1 cellular context compared by ENCODE assay signal in the genomic region with DNA sequence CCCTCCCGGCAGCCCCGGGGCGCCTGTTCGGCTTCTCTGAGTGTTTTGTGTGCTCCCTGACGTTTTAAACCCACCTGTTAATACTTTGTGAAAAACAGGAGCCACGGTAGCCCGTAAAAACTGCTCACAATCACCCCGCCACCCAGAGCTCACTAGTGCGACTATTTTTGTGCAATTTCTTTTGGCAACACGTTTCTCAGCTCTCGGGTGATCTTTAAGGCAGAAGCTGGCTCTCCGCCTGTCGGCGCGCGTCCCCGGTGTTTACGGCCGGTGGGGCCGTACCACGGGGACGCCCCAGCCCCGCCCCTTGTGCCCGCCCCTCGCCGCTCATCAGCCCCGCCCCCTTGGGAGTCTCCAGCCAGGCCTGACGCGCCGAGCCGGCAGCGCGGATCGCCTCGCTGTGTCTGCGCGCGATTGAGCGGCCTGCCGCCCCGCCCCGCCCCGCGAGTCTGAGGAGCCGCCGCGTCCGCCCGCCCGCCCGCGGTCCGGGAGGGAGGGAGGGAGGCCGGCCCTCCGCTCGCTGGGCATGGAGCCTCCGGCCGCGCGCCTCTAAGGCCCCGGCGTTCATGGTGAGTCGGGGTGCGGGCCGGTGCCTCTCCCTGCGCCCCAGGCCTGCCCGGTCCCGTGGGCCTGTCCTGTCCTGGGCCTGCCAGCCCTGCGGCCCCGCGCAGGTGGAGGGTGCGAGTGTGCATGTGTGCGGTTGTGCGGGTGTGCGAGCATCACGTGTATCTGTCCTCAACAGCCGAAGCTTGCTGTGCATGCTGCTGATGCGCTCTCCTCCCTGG.
TF ChIP-seq lines count a peak whose summit lies in the region.

No MANE protein-coding gene starts in this region.

TF ChIP-seq in HepG2, 621 proteins besides CTCF, POLR2A, EP300 and RAD21 (continued from another document and continues in another):
- TF ChIP-seq, protein P1, sequence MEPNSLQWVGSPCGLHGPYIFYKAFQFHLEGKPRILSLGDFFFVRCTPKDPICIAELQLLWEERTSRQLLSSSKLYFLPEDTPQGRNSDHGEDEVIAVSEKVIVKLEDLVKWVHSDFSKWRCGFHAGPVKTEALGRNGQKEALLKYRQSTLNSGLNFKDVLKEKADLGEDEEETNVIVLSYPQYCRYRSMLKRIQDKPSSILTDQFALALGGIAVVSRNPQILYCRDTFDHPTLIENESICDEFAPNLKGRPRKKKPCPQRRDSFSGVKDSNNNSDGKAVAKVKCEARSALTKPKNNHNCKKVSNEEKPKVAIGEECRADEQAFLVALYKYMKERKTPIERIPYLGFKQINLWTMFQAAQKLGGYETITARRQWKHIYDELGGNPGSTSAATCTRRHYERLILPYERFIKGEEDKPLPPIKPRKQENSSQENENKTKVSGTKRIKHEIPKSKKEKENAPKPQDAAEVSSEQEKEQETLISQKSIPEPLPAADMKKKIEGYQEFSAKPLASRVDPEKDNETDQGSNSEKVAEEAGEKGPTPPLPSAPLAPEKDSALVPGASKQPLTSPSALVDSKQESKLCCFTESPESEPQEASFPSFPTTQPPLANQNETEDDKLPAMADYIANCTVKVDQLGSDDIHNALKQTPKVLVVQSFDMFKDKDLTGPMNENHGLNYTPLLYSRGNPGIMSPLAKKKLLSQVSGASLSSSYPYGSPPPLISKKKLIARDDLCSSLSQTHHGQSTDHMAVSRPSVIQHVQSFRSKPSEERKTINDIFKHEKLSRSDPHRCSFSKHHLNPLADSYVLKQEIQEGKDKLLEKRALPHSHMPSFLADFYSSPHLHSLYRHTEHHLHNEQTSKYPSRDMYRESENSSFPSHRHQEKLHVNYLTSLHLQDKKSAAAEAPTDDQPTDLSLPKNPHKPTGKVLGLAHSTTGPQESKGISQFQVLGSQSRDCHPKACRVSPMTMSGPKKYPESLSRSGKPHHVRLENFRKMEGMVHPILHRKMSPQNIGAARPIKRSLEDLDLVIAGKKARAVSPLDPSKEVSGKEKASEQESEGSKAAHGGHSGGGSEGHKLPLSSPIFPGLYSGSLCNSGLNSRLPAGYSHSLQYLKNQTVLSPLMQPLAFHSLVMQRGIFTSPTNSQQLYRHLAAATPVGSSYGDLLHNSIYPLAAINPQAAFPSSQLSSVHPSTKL (CRISPR knock-in tag; IDR thresholded peaks at IDR 0.05), result no peak; the same call in 1 of the 2 replicates
- TF ChIP-seq ZNF891 (CRISPR knock-in tag; IDR thresholded peaks at IDR 0.05), result no peak
- no peak for TF ChIP-seq ZNF569 (CRISPR knock-in tag; IDR thresholded peaks at IDR 0.05; ENCODE audit: borderline replicate concordance)
- 0 out of 2 replicates have a peak, but pooled peaks have one; percentile 17 for TF ChIP-seq GLI4 (CRISPR knock-in tag; IDR thresholded peaks at IDR 0.05; ENCODE audit: borderline replicate concordance)
- TF ChIP-seq KDM3A (CRISPR knock-in tag; IDR thresholded peaks at IDR 0.05; ENCODE audit: low read depth), result peak; percentile 55; the same call in 1 of the 2 replicates
- no peak for TF ChIP-seq ZNF652 (CRISPR knock-in tag; IDR thresholded peaks at IDR 0.05; ENCODE audit: borderline replicate concordance, low read depth)
- TF ChIP-seq, protein P2, sequence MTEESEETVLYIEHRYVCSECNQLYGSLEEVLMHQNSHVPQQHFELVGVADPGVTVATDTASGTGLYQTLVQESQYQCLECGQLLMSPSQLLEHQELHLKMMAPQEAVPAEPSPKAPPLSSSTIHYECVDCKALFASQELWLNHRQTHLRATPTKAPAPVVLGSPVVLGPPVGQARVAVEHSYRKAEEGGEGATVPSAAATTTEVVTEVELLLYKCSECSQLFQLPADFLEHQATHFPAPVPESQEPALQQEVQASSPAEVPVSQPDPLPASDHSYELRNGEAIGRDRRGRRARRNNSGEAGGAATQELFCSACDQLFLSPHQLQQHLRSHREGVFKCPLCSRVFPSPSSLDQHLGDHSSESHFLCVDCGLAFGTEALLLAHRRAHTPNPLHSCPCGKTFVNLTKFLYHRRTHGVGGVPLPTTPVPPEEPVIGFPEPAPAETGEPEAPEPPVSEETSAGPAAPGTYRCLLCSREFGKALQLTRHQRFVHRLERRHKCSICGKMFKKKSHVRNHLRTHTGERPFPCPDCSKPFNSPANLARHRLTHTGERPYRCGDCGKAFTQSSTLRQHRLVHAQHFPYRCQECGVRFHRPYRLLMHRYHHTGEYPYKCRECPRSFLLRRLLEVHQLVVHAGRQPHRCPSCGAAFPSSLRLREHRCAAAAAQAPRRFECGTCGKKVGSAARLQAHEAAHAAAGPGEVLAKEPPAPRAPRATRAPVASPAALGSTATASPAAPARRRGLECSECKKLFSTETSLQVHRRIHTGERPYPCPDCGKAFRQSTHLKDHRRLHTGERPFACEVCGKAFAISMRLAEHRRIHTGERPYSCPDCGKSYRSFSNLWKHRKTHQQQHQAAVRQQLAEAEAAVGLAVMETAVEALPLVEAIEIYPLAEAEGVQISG (CRISPR knock-in tag; IDR thresholded peaks at IDR 0.05), result no peak; the same call in 1 of the 2 replicates
- TF ChIP-seq, protein P3, sequence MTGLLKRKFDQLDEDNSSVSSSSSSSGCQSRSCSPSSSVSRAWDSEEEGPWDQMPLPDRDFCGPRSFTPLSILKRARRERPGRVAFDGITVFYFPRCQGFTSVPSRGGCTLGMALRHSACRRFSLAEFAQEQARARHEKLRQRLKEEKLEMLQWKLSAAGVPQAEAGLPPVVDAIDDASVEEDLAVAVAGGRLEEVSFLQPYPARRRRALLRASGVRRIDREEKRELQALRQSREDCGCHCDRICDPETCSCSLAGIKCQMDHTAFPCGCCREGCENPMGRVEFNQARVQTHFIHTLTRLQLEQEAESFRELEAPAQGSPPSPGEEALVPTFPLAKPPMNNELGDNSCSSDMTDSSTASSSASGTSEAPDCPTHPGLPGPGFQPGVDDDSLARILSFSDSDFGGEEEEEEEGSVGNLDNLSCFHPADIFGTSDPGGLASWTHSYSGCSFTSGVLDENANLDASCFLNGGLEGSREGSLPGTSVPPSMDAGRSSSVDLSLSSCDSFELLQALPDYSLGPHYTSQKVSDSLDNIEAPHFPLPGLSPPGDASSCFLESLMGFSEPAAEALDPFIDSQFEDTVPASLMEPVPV (CRISPR knock-in tag; IDR thresholded peaks at IDR 0.05), result no peak
- no peak for TF ChIP-seq REL (CRISPR knock-in tag; conservative IDR thresholded peaks at IDR 0.05)
- TF ChIP-seq ZNF496 (CRISPR knock-in tag; IDR thresholded peaks at IDR 0.05; ENCODE audit: insufficient replicate concordance), result no peak
- peak; percentile 62; the same call in 1 of the 2 replicates for TF ChIP-seq ZBTB38 (CRISPR knock-in tag; IDR thresholded peaks at IDR 0.05)
- TF ChIP-seq, protein P4, sequence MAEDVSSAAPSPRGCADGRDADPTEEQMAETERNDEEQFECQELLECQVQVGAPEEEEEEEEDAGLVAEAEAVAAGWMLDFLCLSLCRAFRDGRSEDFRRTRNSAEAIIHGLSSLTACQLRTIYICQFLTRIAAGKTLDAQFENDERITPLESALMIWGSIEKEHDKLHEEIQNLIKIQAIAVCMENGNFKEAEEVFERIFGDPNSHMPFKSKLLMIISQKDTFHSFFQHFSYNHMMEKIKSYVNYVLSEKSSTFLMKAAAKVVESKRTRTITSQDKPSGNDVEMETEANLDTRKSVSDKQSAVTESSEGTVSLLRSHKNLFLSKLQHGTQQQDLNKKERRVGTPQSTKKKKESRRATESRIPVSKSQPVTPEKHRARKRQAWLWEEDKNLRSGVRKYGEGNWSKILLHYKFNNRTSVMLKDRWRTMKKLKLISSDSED (CRISPR knock-in tag; IDR thresholded peaks at IDR 0.05), result no peak
- peak; percentile 43; the same call in 1 of the 2 replicates for TF ChIP-seq ZNF709 (CRISPR knock-in tag; IDR thresholded peaks at IDR 0.05)
- TF ChIP-seq SRSF9 (IDR thresholded peaks at IDR 0.05; ENCODE audit: borderline replicate concordance, insufficient read depth, low read depth, low read length, poor library complexity, severe bottlenecking), result no peak
- TF ChIP-seq, protein P5, sequence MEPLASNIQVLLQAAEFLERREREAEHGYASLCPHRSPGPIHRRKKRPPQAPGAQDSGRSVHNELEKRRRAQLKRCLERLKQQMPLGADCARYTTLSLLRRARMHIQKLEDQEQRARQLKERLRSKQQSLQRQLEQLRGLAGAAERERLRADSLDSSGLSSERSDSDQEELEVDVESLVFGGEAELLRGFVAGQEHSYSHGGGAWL (CRISPR knock-in tag; IDR thresholded peaks at IDR 0.05), result peak; percentile 69
- TF ChIP-seq ZNF883 (CRISPR knock-in tag; IDR thresholded peaks at IDR 0.05; ENCODE audit: not compliant biosample characterization), result no peak
- TF ChIP-seq ZNF773 (CRISPR knock-in tag; IDR thresholded peaks at IDR 0.05; ENCODE audit: borderline replicate concordance), result peak; percentile 19; the same call in 1 of the 2 replicates
- TF ChIP-seq ZNF674 (CRISPR knock-in tag; IDR thresholded peaks at IDR 0.05; ENCODE audit: low read depth), result 0 out of 2 replicates have a peak, but pooled peaks have one; percentile 23
- peak; percentile 58; the same call in 1 of the 2 replicates for TF ChIP-seq ZNF431 (CRISPR knock-in tag; IDR thresholded peaks at IDR 0.05; ENCODE audit: borderline replicate concordance, low read depth)
- no peak for TF ChIP-seq ZNF136 (CRISPR knock-in tag; IDR thresholded peaks at IDR 0.05; ENCODE audit: low read depth)
- TF ChIP-seq MAZ (IDR thresholded peaks at IDR 0.05; ENCODE audit: borderline replicate concordance, low read depth, low read length), result peak; percentile 91
- TF ChIP-seq MAZ (CRISPR knock-in tag; IDR thresholded peaks at IDR 0.05; ENCODE audit: low read depth), result peak; percentile 97
- no peak; the same call in 1 of the 2 replicates for TF ChIP-seq SAFB2 (CRISPR knock-in tag; IDR thresholded peaks at IDR 0.05; ENCODE audit: borderline replicate concordance, low read depth)
- 0 out of 2 replicates have a peak, but pooled peaks have one; percentile 19 for TF ChIP-seq HDAC1 (CRISPR knock-in tag; IDR thresholded peaks at IDR 0.05)
- no peak for TF ChIP-seq ZFP82 (CRISPR knock-in tag; IDR thresholded peaks at IDR 0.05; ENCODE audit: borderline replicate concordance)
- peak; percentile 93 for TF ChIP-seq ZNF12 (CRISPR knock-in tag; IDR thresholded peaks at IDR 0.05)
- TF ChIP-seq, protein P6, sequence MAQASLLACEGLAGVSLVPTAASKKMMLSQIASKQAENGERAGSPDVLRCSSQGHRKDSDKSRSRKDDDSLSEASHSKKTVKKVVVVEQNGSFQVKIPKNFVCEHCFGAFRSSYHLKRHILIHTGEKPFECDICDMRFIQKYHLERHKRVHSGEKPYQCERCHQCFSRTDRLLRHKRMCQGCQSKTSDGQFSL (CRISPR knock-in tag; IDR thresholded peaks at IDR 0.05), result no peak
- TF ChIP-seq KLF13 (CRISPR knock-in tag; IDR thresholded peaks at IDR 0.05), result no peak
- peak; percentile 35 for TF ChIP-seq IRF2 (CRISPR knock-in tag; IDR thresholded peaks at IDR 0.05)
- TF ChIP-seq MTA3 (CRISPR knock-in tag; IDR thresholded peaks at IDR 0.05), result no peak
- 0 out of 2 replicates have a peak, but pooled peaks have one; percentile 4 for TF ChIP-seq FOXJ3 (CRISPR knock-in tag; IDR thresholded peaks at IDR 0.05; ENCODE audit: borderline replicate concordance)
- peak; percentile 55 for TF ChIP-seq RBFOX2 (IDR thresholded peaks at IDR 0.05; ENCODE audit: low read depth, low read length)
- no peak for TF ChIP-seq ZFP41 (CRISPR knock-in tag; IDR thresholded peaks at IDR 0.05; ENCODE audit: borderline replicate concordance)
- TF ChIP-seq, protein P7, sequence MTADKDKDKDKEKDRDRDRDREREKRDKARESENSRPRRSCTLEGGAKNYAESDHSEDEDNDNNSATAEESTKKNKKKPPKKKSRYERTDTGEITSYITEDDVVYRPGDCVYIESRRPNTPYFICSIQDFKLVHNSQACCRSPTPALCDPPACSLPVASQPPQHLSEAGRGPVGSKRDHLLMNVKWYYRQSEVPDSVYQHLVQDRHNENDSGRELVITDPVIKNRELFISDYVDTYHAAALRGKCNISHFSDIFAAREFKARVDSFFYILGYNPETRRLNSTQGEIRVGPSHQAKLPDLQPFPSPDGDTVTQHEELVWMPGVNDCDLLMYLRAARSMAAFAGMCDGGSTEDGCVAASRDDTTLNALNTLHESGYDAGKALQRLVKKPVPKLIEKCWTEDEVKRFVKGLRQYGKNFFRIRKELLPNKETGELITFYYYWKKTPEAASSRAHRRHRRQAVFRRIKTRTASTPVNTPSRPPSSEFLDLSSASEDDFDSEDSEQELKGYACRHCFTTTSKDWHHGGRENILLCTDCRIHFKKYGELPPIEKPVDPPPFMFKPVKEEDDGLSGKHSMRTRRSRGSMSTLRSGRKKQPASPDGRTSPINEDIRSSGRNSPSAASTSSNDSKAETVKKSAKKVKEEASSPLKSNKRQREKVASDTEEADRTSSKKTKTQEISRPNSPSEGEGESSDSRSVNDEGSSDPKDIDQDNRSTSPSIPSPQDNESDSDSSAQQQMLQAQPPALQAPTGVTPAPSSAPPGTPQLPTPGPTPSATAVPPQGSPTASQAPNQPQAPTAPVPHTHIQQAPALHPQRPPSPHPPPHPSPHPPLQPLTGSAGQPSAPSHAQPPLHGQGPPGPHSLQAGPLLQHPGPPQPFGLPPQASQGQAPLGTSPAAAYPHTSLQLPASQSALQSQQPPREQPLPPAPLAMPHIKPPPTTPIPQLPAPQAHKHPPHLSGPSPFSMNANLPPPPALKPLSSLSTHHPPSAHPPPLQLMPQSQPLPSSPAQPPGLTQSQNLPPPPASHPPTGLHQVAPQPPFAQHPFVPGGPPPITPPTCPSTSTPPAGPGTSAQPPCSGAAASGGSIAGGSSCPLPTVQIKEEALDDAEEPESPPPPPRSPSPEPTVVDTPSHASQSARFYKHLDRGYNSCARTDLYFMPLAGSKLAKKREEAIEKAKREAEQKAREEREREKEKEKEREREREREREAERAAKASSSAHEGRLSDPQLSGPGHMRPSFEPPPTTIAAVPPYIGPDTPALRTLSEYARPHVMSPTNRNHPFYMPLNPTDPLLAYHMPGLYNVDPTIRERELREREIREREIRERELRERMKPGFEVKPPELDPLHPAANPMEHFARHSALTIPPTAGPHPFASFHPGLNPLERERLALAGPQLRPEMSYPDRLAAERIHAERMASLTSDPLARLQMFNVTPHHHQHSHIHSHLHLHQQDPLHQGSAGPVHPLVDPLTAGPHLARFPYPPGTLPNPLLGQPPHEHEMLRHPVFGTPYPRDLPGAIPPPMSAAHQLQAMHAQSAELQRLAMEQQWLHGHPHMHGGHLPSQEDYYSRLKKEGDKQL (CRISPR knock-in tag; IDR thresholded peaks at IDR 0.05; ENCODE audit: low read depth), result no peak
- no peak for TF ChIP-seq ZNF10 (CRISPR knock-in tag; IDR thresholded peaks at IDR 0.05; ENCODE audit: borderline replicate concordance, low read depth)
- no peak for TF ChIP-seq ZNF614 (CRISPR knock-in tag; IDR thresholded peaks at IDR 0.05; ENCODE audit: borderline replicate concordance)
- no peak for TF ChIP-seq PPARG (CRISPR knock-in tag; conservative IDR thresholded peaks at IDR 0.05)
- TF ChIP-seq TMF1 (CRISPR knock-in tag; IDR thresholded peaks at IDR 0.05; ENCODE audit: low read depth), result peak; percentile 84
- TF ChIP-seq ZNF124 (CRISPR knock-in tag; IDR thresholded peaks at IDR 0.05), result no peak
- no peak for TF ChIP-seq ZNF44 (CRISPR knock-in tag; IDR thresholded peaks at IDR 0.05)
- TF ChIP-seq ZNF343 (CRISPR knock-in tag; IDR thresholded peaks at IDR 0.05), result no peak
- TF ChIP-seq, protein P8, sequence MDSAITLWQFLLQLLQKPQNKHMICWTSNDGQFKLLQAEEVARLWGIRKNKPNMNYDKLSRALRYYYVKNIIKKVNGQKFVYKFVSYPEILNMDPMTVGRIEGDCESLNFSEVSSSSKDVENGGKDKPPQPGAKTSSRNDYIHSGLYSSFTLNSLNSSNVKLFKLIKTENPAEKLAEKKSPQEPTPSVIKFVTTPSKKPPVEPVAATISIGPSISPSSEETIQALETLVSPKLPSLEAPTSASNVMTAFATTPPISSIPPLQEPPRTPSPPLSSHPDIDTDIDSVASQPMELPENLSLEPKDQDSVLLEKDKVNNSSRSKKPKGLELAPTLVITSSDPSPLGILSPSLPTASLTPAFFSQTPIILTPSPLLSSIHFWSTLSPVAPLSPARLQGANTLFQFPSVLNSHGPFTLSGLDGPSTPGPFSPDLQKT (CRISPR knock-in tag; IDR thresholded peaks at IDR 0.05; ENCODE audit: borderline replicate concordance), result no peak
- no peak for TF ChIP-seq ZBTB21 (CRISPR knock-in tag; IDR thresholded peaks at IDR 0.05)
- no peak for TF ChIP-seq ZNF878 (CRISPR knock-in tag; IDR thresholded peaks at IDR 0.05)
- TF ChIP-seq ZNF274 (CRISPR knock-in tag; IDR thresholded peaks at IDR 0.05), result peak; percentile 54; the same call in 1 of the 2 replicates
